ENCODE assay signal across 39 cellular contexts in the genomic region with DNA sequence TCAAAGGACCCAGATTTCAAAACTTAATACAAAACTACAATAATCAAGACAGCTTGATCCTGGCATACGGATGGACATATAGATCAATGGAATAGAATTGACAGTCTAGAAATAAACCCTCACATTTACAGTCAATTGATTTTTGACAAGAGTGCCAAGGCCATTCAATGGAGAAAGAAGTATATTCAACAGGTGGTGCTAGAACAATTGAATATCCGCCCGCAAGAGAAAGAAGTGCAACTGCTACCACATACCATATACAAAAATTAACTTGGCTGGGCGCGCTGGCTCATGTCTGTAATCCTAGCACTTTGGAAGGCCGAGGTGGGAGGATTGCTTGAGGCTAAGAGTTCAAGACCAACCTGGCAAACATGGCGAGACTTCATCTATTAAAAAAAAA. TPM values are rescaled to one million over a fixed set of nuclear protein-coding genes. Genes with fewer than 3 reads are reported as not detected.
"Had no signal": no experiment of that assay in that cellular context is flagged by ENCODE, and none has a peak within 500 bp of the region (broad histone marks: within the 10 kb centered on the region; RNA-seq: fewer than 3 reads in every experiment).

No MANE protein-coding gene starts in this region.

- DNase-seq: Karpas-422, Kasumi-1, MG63, MM.1S, MV-4-11, NCI-H1048, NCI-H1092, NCI-H1092 treated with DMSO at 0.1 percent for 48 hours, NCI-H1105, NCI-H1105 treated with DMSO at 0.1 percent for 48 hours, NCI-H1417, NCI-H1417 treated with DMSO at 0.1 percent for 48 hours, NCI-H1436, NCI-H1436 treated with DMSO at 0.1 percent for 48 hours, NCI-H146, NCI-H1694, NCI-H1694 treated with DMSO at 0.1 percent for 48 hours, NCI-H187, NCI-H187 treated with DMSO at 0.1 percent for 48 hours, NCI-H1930, NCI-H2029, NCI-H2029 treated with DMSO at 0.1 percent for 48 hours, NCI-H2081, NCI-H2081 treated with DMSO at 0.1 percent for 48 hours, NCI-H2107, NCI-H2171, NCI-H2171 treated with DMSO at 0.1 percent for 48 hours, NCI-H2227 treated with DMSO at 0.1 percent for 48 hours, NCI-H226, NCI-H345, NCI-H446, NCI-H446 treated with DMSO at 0.1 percent for 48 hours, NCI-H510A, NCI-H510A treated with DMSO at 0.1 percent for 48 hours, NCI-H524 had no signal

- H3K36me3 ChIP-seq: MG63 had no signal

- H3K4me3 ChIP-seq: MG63 had no signal

- H3K9me3 ChIP-seq: MG63 had no signal

RNA-seq across cellular contexts. Expression of a gene that starts 23.2 kb away (rescaled TPM):
- total RNA-seq: LHCN-M2, M059J, MCF 10A, NCI-H460 had no signal
